8 cellular contexts compared by ENCODE assay signal in genomic region chr15:45637552-45638033, GRCh38. TPM values are rescaled to one million over a fixed set of nuclear protein-coding genes. Genes with fewer than 3 reads are reported as not detected.
DNase-seq lines count a peak whose midpoint lies in the region; ATAC-seq and TF ChIP-seq lines count a peak whose summit lies in the region.

No MANE protein-coding gene starts in this region.

- ATAC-seq in GM18909 (IDR thresholded peaks at IDR 0.05; ENCODE audit: poor library complexity, unreplicated experiment) (peak; percentile 62), HG03175 (IDR thresholded peaks at IDR 0.05; ENCODE audit: unreplicated experiment) (peak; percentile 56), T-cell (replicated peaks in 1 of 4) (peak; percentile 54 to 77 (median 64))

- peak overlapping the region; percentile 79 to 93 (median 84) for H3K4me3 Mint-ChIP-seq in T-cell

- no peak overlapping the region for H3K4me3 ChIP-seq in astrocyte of the spinal cord (ENCODE audit: low read depth, low read length)

- peaks cover 11% of the 10 kb centered on the region for H3K36me3 Mint-ChIP-seq in T-cell

- TF ChIP-seq CTCF in AG09319 (IDR thresholded peaks at IDR 0.05; ENCODE audit: low read depth, low read length) = no peak
- TF ChIP-seq CTCF in astrocyte of the spinal cord (IDR thresholded peaks at IDR 0.05; ENCODE audit: low read depth, low read length) = no peak

- in situ Hi-C loops in astrocyte of the spinal cord (cut with HindIII; ENCODE audit: low sequenced_read_pairs) = no loop called here

- POLR2A ChIA-PET in T-cell (lab: Charles Lee) = interaction anchor here (0.6 to 1.0 kb wide), 7 partner anchors 10 to 1883 kb away, joined by 3 to 5 read pairs (median 3); partner anchors contain the start of gene BLOC1S6 (in 1 of the 2)

- no peaks in the 10 kb centered on the region for H3K9me3 Mint-ChIP-seq in T-cell

- peaks cover 60 to 73% (median 68%) of the 10 kb centered on the region in 3 donors for H3K4me1 Mint-ChIP-seq in T-cell

- no peaks in the 10 kb centered on the region for H3K27me3 Mint-ChIP-seq in T-cell

- peak; percentile 95 for DNase-seq in AG09319 (ENCODE audit: extremely low read depth, low read depth)
- peak in 33 of 34 experiments; percentile 13 to 63 (median 42) for DNase-seq in T-cell
- peak; percentile 86 for DNase-seq in astrocyte of the spinal cord (ENCODE audit: low read depth, low spot score)
- peak; percentile 38 for DNase-seq in left kidney (ENCODE audit: low read depth, low spot score)
- peak; percentile 24 for DNase-seq in stimulated activated CD8-positive, alpha-beta memory T cell treated with anti-CD3 and anti-CD28 coated beads, Interleukin-12 subunit alpha, Interleukin-12 subunit beta, amount 100 ng/mL, for 1 hour (ENCODE audit: low read depth)
- DNase-seq in cortex of kidney (lab: John Stamatoyannopoulos, UW) = no peak

- CTCF ChIA-PET in T-cell (lab: Charles Lee) = interaction anchor here (0.5 to 1.5 kb wide), 10 partner anchors 24 to 430 kb away, joined by 3 to 6 read pairs (median 4); partner anchors contain the start of gene BLOC1S6 (in 1 of the 2)

- peak overlapping the region; percentile 90 to 94 for H3K27ac Mint-ChIP-seq in T-cell

RNA-seq across cellular contexts. Expression of gene SQOR, which starts 2.8 kb away (rescaled TPM):
- 10 to 100 TPM; 29.5 to 43.0 (median 33.4) TPM for total RNA-seq in T-cell

RNA-seq across cellular contexts. Expression of gene BLOC1S6, which starts 50.4 kb away (rescaled TPM):
- total RNA-seq in T-cell = 10 to 100 TPM; 37.5 to 59.5 (median 40.5) TPM
